In genomic region chr22:38219644-38220043, GRCh38 we compare ENCODE assay signal across 9 cellular contexts. TPM values are rescaled to one million over a fixed set of nuclear protein-coding genes. Genes with fewer than 3 reads are reported as not detected.
DNase-seq lines count a peak whose midpoint lies in the region; ATAC-seq, FAIRE-seq and TF ChIP-seq lines count a peak whose summit lies in the region.
"Had no signal": no experiment of that assay in that cellular context is flagged by ENCODE, and none has a peak within 500 bp of the region (broad histone marks: within the 10 kb centered on the region; RNA-seq: fewer than 3 reads in every experiment).

No MANE protein-coding gene starts in this region.

- no peaks in the 10 kb centered on the region for H3K27me3 ChIP-seq in RWPE2 (ENCODE audit: insufficient read depth, poor library complexity, severe bottlenecking)
- no peaks in the 10 kb centered on the region for H3K27me3 ChIP-seq in foreskin keratinocyte

- no peak for FAIRE-seq in RCC 7860 (lab: Jason Lieb, UNC)

- ATAC-seq in RWPE2 (ENCODE audit: low read depth) (no peak), foreskin keratinocyte (no peak), sciatic nerve (peak; percentile 1), GM18517 (IDR thresholded peaks at IDR 0.05; ENCODE audit: unreplicated experiment) (no peak), mucosa of descending colon (no peak)

- peaks cover 28% of the 10 kb centered on the region for H3K36me3 ChIP-seq in RWPE2 (ENCODE audit: low read depth)
- H3K36me3 ChIP-seq in mucosa of descending colon (ENCODE audit: low read depth) = no peaks in the 10 kb centered on the region

- intact Hi-C loops in sciatic nerve (cut with DNase I) (no loop called here), mucosa of descending colon (cut with DNase I, micrococcal nuclease) (no loop called here)

- H3K9me3 ChIP-seq in RWPE2 (ENCODE audit: severe bottlenecking) (no peaks in the 10 kb centered on the region), mucosa of descending colon (no peaks in the 10 kb centered on the region)

- H3K4me1 ChIP-seq in RWPE2 (ENCODE audit: insufficient read depth, poor library complexity, severe bottlenecking) (peaks cover 33% of the 10 kb centered on the region), foreskin keratinocyte (peaks cover 23% of the 10 kb centered on the region), mucosa of descending colon (ENCODE audit: low read depth) (peaks cover 21% of the 10 kb centered on the region)

- H3K4me3 ChIP-seq in RWPE2 (ENCODE audit: severe bottlenecking) (no peak overlapping the region), mucosa of descending colon (no peak overlapping the region)

- H3K27ac ChIP-seq in RWPE2 (ENCODE audit: poor library complexity, severe bottlenecking) (peak overlapping the region; percentile 91), foreskin keratinocyte (peak overlapping the region; percentile 97)

- no peak for TF ChIP-seq CTCF in RWPE2 (IDR thresholded peaks at IDR 0.05; ENCODE audit: poor library complexity, severe bottlenecking)
- no peak for TF ChIP-seq CTCF in foreskin keratinocyte (conservative IDR thresholded peaks at IDR 0.05)
- TF ChIP-seq CTCF in mucosa of descending colon (IDR thresholded peaks at IDR 0.05) = no peak

- DNase-seq in D341Med (ENCODE audit: low spot score) (peak; percentile 64), RWPE2 (ENCODE audit: low spot score) (no peak), foreskin keratinocyte (no peak), sciatic nerve (ENCODE audit: low spot score) (no peak), RCC 7860 (ENCODE audit: low spot score) (no peak), kidney tubule cell (ENCODE audit: low spot score) (no peak), mucosa of descending colon (no peak)
- DNase-seq: DND-41 had no signal

RNA-seq across cellular contexts. Expression of gene MAFF, which starts 17.9 kb away (rescaled TPM):
- total RNA-seq in foreskin keratinocyte (21.1 and 23.8 TPM in 2 replicates), sciatic nerve (67.6 TPM), mucosa of descending colon (10 to 100 TPM; 16.7 to 26.5 (median 25.6) TPM)
- 18.7 and 20.0 TPM in 2 replicates for polyA plus RNA-seq in foreskin keratinocyte

RNA-seq across cellular contexts. Expression of gene PLA2G6, which starts 38.0 kb away (rescaled TPM):
- total RNA-seq in foreskin keratinocyte (3.4 and 4.6 TPM in 2 replicates), sciatic nerve (53.7 TPM), mucosa of descending colon (10 to 100 TPM; 28.5 to 38.7 (median 35.9) TPM)
- 2.4 and 2.5 TPM in 2 replicates for polyA plus RNA-seq in foreskin keratinocyte

RNA-seq across cellular contexts. Expression of gene TMEM184B, which starts 53.2 kb away (rescaled TPM):
- total RNA-seq in foreskin keratinocyte (54.0 and 55.7 TPM in 2 replicates), sciatic nerve (72.7 TPM), mucosa of descending colon (10 to 100 TPM; 35.9 to 63.1 (median 38.2) TPM)
- 37.1 and 43.9 TPM in 2 replicates for polyA plus RNA-seq in foreskin keratinocyte
